In the genomic region with DNA sequence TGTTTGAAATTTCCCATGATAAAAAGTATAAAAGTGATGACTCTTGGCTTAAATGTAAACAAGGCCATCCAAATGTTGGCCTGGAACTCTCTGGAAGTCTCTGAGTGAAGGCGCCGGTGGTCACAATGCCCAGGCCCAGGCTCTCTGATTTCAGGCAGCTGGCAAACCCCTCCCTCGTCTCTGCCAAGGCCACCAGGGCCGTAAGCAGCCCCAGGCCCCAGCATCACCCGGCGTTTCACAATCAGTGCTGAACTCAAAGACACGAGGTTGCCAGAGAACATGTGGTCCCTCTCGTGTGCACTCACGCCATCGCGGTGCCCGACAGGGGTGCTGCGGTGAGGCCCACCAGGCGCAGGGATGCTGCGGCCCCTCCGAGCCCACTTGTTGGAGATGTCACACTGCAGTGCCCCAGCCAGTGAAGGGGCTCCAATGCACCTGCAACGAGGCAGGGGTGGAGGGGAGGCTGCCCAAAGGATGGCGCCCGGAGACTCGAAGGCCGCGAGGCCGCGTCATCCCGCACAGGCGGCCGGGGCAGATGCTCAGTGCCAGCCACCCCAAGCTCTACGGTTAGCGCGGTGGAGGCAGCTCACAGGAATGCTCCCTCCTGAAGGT, we compare ENCODE assay signal across 1 cellular context.
TF ChIP-seq lines count a peak whose summit lies in the region.

No MANE protein-coding gene starts in this region.

TF ChIP-seq in GM12878, 131 proteins besides CTCF, POLR2A, EP300 and RAD21:
- TF ChIP-seq, protein P1, sequence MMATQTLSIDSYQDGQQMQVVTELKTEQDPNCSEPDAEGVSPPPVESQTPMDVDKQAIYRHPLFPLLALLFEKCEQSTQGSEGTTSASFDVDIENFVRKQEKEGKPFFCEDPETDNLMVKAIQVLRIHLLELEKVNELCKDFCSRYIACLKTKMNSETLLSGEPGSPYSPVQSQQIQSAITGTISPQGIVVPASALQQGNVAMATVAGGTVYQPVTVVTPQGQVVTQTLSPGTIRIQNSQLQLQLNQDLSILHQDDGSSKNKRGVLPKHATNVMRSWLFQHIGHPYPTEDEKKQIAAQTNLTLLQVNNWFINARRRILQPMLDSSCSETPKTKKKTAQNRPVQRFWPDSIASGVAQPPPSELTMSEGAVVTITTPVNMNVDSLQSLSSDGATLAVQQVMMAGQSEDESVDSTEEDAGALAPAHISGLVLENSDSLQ (IDR thresholded peaks at IDR 0.05) = no peak
- TF ChIP-seq HDAC2 (IDR thresholded peaks at IDR 0.05) (no peak), NRF1 (conservative IDR thresholded peaks at IDR 0.05; ENCODE audit: low read depth, low read length) (no peak), TBL1XR1 (IDR thresholded peaks at IDR 0.05; ENCODE audit: low read depth, low read length) (no peak), ZNF622 (IDR thresholded peaks at IDR 0.05) (no peak)
- TF ChIP-seq, protein P2, sequence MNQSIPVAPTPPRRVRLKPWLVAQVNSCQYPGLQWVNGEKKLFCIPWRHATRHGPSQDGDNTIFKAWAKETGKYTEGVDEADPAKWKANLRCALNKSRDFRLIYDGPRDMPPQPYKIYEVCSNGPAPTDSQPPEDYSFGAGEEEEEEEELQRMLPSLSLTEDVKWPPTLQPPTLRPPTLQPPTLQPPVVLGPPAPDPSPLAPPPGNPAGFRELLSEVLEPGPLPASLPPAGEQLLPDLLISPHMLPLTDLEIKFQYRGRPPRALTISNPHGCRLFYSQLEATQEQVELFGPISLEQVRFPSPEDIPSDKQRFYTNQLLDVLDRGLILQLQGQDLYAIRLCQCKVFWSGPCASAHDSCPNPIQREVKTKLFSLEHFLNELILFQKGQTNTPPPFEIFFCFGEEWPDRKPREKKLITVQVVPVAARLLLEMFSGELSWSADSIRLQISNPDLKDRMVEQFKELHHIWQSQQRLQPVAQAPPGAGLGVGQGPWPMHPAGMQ (IDR thresholded peaks at IDR 0.05; ENCODE audit: borderline replicate concordance) = no peak
- TF ChIP-seq, protein P3, sequence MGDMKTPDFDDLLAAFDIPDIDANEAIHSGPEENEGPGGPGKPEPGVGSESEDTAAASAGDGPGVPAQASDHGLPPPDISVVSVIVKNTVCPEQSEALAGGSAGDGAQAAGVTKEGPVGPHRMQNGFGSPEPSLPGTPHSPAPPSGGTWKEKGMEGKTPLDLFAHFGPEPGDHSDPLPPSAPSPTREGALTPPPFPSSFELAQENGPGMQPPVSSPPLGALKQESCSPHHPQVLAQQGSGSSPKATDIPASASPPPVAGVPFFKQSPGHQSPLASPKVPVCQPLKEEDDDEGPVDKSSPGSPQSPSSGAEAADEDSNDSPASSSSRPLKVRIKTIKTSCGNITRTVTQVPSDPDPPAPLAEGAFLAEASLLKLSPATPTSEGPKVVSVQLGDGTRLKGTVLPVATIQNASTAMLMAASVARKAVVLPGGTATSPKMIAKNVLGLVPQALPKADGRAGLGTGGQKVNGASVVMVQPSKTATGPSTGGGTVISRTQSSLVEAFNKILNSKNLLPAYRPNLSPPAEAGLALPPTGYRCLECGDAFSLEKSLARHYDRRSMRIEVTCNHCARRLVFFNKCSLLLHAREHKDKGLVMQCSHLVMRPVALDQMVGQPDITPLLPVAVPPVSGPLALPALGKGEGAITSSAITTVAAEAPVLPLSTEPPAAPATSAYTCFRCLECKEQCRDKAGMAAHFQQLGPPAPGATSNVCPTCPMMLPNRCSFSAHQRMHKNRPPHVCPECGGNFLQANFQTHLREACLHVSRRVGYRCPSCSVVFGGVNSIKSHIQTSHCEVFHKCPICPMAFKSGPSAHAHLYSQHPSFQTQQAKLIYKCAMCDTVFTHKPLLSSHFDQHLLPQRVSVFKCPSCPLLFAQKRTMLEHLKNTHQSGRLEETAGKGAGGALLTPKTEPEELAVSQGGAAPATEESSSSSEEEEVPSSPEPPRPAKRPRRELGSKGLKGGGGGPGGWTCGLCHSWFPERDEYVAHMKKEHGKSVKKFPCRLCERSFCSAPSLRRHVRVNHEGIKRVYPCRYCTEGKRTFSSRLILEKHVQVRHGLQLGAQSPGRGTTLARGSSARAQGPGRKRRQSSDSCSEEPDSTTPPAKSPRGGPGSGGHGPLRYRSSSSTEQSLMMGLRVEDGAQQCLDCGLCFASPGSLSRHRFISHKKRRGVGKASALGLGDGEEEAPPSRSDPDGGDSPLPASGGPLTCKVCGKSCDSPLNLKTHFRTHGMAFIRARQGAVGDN (IDR thresholded peaks at IDR 0.05) = no peak
